In the genomic region with DNA sequence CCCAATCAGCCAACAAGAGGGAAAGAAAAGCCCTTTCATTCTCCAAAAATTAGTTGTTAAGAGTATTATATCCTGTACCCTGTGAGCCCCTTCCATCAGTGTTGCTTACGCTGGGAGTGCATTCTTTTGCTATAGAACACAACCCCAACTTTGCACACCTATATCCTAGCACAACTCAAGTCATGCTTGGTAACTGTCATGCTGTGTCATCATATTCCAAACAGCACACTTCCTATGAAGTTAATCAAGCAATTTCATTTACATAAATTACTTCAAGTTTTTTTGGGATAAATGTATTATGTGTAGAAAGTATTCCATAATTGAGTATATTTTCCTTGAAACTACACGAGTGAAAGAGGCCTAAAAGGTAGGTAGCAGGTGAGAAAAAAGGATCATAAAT, we compare ENCODE assay signal across 22 cellular contexts. TPM values are rescaled to one million over a fixed set of nuclear protein-coding genes. Genes with fewer than 3 reads are reported as not detected.
DNase-seq lines count a peak whose midpoint lies in the region; ATAC-seq and TF ChIP-seq lines count a peak whose summit lies in the region.
"Had no signal": no experiment of that assay in that cellular context is flagged by ENCODE, and none has a peak within 500 bp of the region (broad histone marks: within the 10 kb centered on the region; RNA-seq: fewer than 3 reads in every experiment).

No MANE protein-coding gene starts in this region.

- ATAC-seq in activated CD8-positive, alpha-beta memory T cell treated with anti-CD3 and anti-CD28 coated beads, Interleukin-2, amount 10 ng/mL, durations not matched to agents 7 days and 5 days = no peak
- no peak for ATAC-seq in memory B cell (ENCODE audit: low read depth)
- no peak for ATAC-seq in HG03520 (IDR thresholded peaks at IDR 0.05; ENCODE audit: unreplicated experiment)
- ATAC-seq: PC-3, upper lobe of right lung had no signal

- H3K27ac Mint-ChIP-seq in activated CD8-positive, alpha-beta memory T cell treated with anti-CD3 and anti-CD28 coated beads, Interleukin-2, amount 10 ng/mL, durations not matched to agents 7 days and 5 days = peak overlapping the region; percentile 47
- peak overlapping the region in 6 of 8 donors; percentile 1 to 59 (median 24) for H3K27ac Mint-ChIP-seq in CD8-positive, alpha-beta memory T cell
- H3K27ac Mint-ChIP-seq in activated T-helper 1 cell treated with anti-CD3 and anti-CD28 coated beads, Interleukin-12 subunit alpha, Interleukin-12 subunit beta, Interleukin-2, Interleukin-4 antibody, amounts not matched to agents 30 ng/mL and 10 ng/mL and 1 ng/mL, durations not matched to agents 14 hours and 24 hours and 36 hours = peak overlapping the region; percentile 2
- H3K27ac Mint-ChIP-seq in memory B cell = peak overlapping the region; percentile 39
- H3K27ac Mint-ChIP-seq: B cell had no signal

- in situ Hi-C loops in transverse colon (cut with MboI; ENCODE audit: low pct_ligation_motif_present in 1 of 4, low pct_unique_long_range_greater_than_20kb in 1 of 4, low sequenced_read_pairs in 3 of 4) = loop anchor here in 3 of 4 donors (10.0 to 25.0 kb wide), 3 partner anchors 153 to 247 kb away; no protein-coding TSS in a partner anchor

- WGBS in transverse colon (ENCODE audit: low coverage in 1 of 2), 2 donors = 82 to 83% methylated on average over 2 of the region's 2 CpGs

- H3K27me3 ChIP-seq in CD8-positive, alpha-beta memory T cell (ENCODE audit: insufficient read depth, low read length, poor library complexity, severe bottlenecking) = no peaks in the 10 kb centered on the region
- no peaks in the 10 kb centered on the region for H3K27me3 ChIP-seq in dorsolateral prefrontal cortex
- no peaks in the 10 kb centered on the region for H3K27me3 ChIP-seq in transverse colon
- H3K27me3 ChIP-seq: upper lobe of right lung had no signal

- H3K4me1 ChIP-seq in CD8-positive, alpha-beta memory T cell (ENCODE audit: insufficient read depth, low read length) = no peaks in the 10 kb centered on the region
- H3K4me1 ChIP-seq in transverse colon = no peaks in the 10 kb centered on the region
- H3K4me1 ChIP-seq: left ventricle myocardium inferior, upper lobe of right lung had no signal

- peaks cover 71% of the 10 kb centered on the region for H3K36me3 Mint-ChIP-seq in activated CD8-positive, alpha-beta memory T cell treated with anti-CD3 and anti-CD28 coated beads, Interleukin-2, amount 10 ng/mL, durations not matched to agents 7 days and 5 days
- H3K36me3 Mint-ChIP-seq in CD8-positive, alpha-beta memory T cell = peaks cover 10 to 89% (median 39%) of the 10 kb centered on the region in 3 donors
- H3K36me3 Mint-ChIP-seq in activated T-helper 1 cell treated with anti-CD3 and anti-CD28 coated beads, Interleukin-12 subunit alpha, Interleukin-12 subunit beta, Interleukin-2, Interleukin-4 antibody, amounts not matched to agents 30 ng/mL and 10 ng/mL and 1 ng/mL, durations not matched to agents 14 hours and 24 hours and 36 hours (ENCODE audit: low read depth) = peaks cover 59% of the 10 kb centered on the region
- H3K36me3 Mint-ChIP-seq in memory B cell = peaks cover 38% of the 10 kb centered on the region

- H3K4me1 Mint-ChIP-seq in activated CD8-positive, alpha-beta memory T cell treated with anti-CD3 and anti-CD28 coated beads, Interleukin-2, amount 10 ng/mL, durations not matched to agents 7 days and 5 days = peaks cover 22% of the 10 kb centered on the region
- H3K4me1 Mint-ChIP-seq in CD8-positive, alpha-beta memory T cell = peaks cover 31 to 69% (median 50%) of the 10 kb centered on the region in 3 donors
- peaks cover 16% of the 10 kb centered on the region for H3K4me1 Mint-ChIP-seq in activated T-helper 1 cell treated with anti-CD3 and anti-CD28 coated beads, Interleukin-12 subunit alpha, Interleukin-12 subunit beta, Interleukin-2, Interleukin-4 antibody, amounts not matched to agents 30 ng/mL and 10 ng/mL and 1 ng/mL, durations not matched to agents 14 hours and 24 hours and 36 hours (ENCODE audit: low read depth)
- H3K4me1 Mint-ChIP-seq in memory B cell = peaks cover 8% of the 10 kb centered on the region
- H3K4me1 Mint-ChIP-seq: B cell had no signal

- no peak overlapping the region for H3K4me3 ChIP-seq in CD8-positive, alpha-beta memory T cell (ENCODE audit: low read length)
- H3K4me3 ChIP-seq in dorsolateral prefrontal cortex (no peak overlapping the region), transverse colon (no peak overlapping the region)
- H3K4me3 ChIP-seq: left ventricle myocardium inferior, skin epidermis, upper lobe of right lung had no signal

- H3K9me3 Mint-ChIP-seq in activated CD8-positive, alpha-beta memory T cell treated with anti-CD3 and anti-CD28 coated beads, Interleukin-2, amount 10 ng/mL, durations not matched to agents 7 days and 5 days (ENCODE audit: low read depth) = no peaks in the 10 kb centered on the region
- no peaks in the 10 kb centered on the region for H3K9me3 Mint-ChIP-seq in CD8-positive, alpha-beta memory T cell
- no peaks in the 10 kb centered on the region for H3K9me3 Mint-ChIP-seq in activated T-helper 1 cell treated with anti-CD3 and anti-CD28 coated beads, Interleukin-12 subunit alpha, Interleukin-12 subunit beta, Interleukin-2, Interleukin-4 antibody, amounts not matched to agents 30 ng/mL and 10 ng/mL and 1 ng/mL, durations not matched to agents 14 hours and 24 hours and 36 hours
- H3K9me3 Mint-ChIP-seq in memory B cell = no peaks in the 10 kb centered on the region

- CTCF ChIA-PET in activated CD8-positive, alpha-beta memory T cell treated with anti-CD3 and anti-CD28 coated beads, Interleukin-2, amount 10 ng/mL, durations not matched to agents 7 days and 5 days (lab: Charles Lee) = no interaction called here
- CTCF ChIA-PET in CD8-positive, alpha-beta memory T cell (lab: Charles Lee) = no interaction called here

- no peaks in the 10 kb centered on the region for H3K9me3 ChIP-seq in CD8-positive, alpha-beta memory T cell (ENCODE audit: low read length)
- H3K9me3 ChIP-seq in transverse colon = no peaks in the 10 kb centered on the region
- H3K9me3 ChIP-seq: left ventricle myocardium inferior, SK-N-SH, upper lobe of right lung had no signal

- no peak for TF ChIP-seq POLR2A in transverse colon (IDR thresholded peaks at IDR 0.05)

- POLR2A ChIA-PET in CD8-positive, alpha-beta memory T cell (lab: Charles Lee) = no interaction called here

- no peak for TF ChIP-seq CTCF in dorsolateral prefrontal cortex (IDR thresholded peaks at IDR 0.05 in 54 of 56, conservative IDR thresholded peaks at IDR 0.05 in 2 of 56; ENCODE audit: low read depth in 1 of 56, partially characterized antibody in 56 of 56)
- no peak for TF ChIP-seq CTCF in transverse colon (IDR thresholded peaks at IDR 0.05)

- peaks cover 89% of the 10 kb centered on the region for H3K36me3 ChIP-seq in CD8-positive, alpha-beta memory T cell (ENCODE audit: insufficient read depth, low read length)
- peaks cover 0 to 96% (median 43%) of the 10 kb centered on the region in 4 donors for H3K36me3 ChIP-seq in transverse colon

- no peak overlapping the region for H3K27ac ChIP-seq in CD8-positive, alpha-beta memory T cell (ENCODE audit: low read depth, low read length)
- no peak overlapping the region for H3K27ac ChIP-seq in dorsolateral prefrontal cortex
- no peak overlapping the region for H3K27ac ChIP-seq in transverse colon
- H3K27ac ChIP-seq: left ventricle myocardium inferior, skin epidermis, upper lobe of right lung, WERI-Rb-1 had no signal

- no peak for DNase-seq in activated CD8-positive, alpha-beta memory T cell treated with anti-CD3 and anti-CD28 coated beads, Interleukin-2, amount 10 ng/mL, durations not matched to agents 7 days and 5 days
- no peak for DNase-seq in activated CD8-positive, alpha-beta memory T cell treated with anti-CD3 and anti-CD28 coated beads, Interleukin-2, amount 50 U/mL, for 4 hours
- DNase-seq in CD8-positive, alpha-beta memory T cell = no peak
- no peak for DNase-seq in activated T-helper 1 cell treated with anti-CD3 and anti-CD28 coated beads, Interleukin-12 subunit alpha, Interleukin-12 subunit beta, Interleukin-2, Interleukin-4 antibody, amounts not matched to agents 30 ng/mL and 10 ng/mL and 1 ng/mL, durations not matched to agents 14 hours and 24 hours and 36 hours (ENCODE audit: low spot score)
- no peak for DNase-seq in memory B cell (ENCODE audit: low spot score in 2 of 2)
- no peak for DNase-seq in dorsolateral prefrontal cortex
- DNase-seq in transverse colon = no peak
- DNase-seq: GDM1; H7; islet precursor cell; left ventricle myocardium inferior; NCI-H1092 treated with DMSO at 0.1 percent for 48 hours; NCI-H187 treated with DMSO at 0.1 percent for 48 hours; NCI-H524 treated with DMSO at 0.1 percent for 48 hours; PC-3; SK-N-SH; stimulated activated CD8-positive, alpha-beta memory T cell treated with anti-CD3 and anti-CD28 coated beads, Interleukin-4, amount 100 ng/mL, for 48 hours; upper lobe of right lung; WERI-Rb-1 had no signal

- intact Hi-C loops in activated T-helper 1 cell treated with anti-CD3 and anti-CD28 coated beads, Interleukin-12 subunit alpha, Interleukin-12 subunit beta, Interleukin-2, Interleukin-4 antibody, amounts not matched to agents 30 ng/mL and 10 ng/mL and 1 ng/mL, durations not matched to agents 14 hours and 24 hours and 36 hours (cut with micrococcal nuclease) = loop anchor here (10.0 kb wide), 1 partner anchor 234 kb away; no protein-coding TSS in a partner anchor
- intact Hi-C loops in dorsolateral prefrontal cortex (cut with DNase I) (no loop called here), transverse colon (cut with DNase I; ENCODE audit: low total_unique reads) (no loop called here)

- no peak overlapping the region for H3K4me3 Mint-ChIP-seq in activated CD8-positive, alpha-beta memory T cell treated with anti-CD3 and anti-CD28 coated beads, Interleukin-2, amount 10 ng/mL, durations not matched to agents 7 days and 5 days
- no peak overlapping the region for H3K4me3 Mint-ChIP-seq in CD8-positive, alpha-beta memory T cell
- no peak overlapping the region for H3K4me3 Mint-ChIP-seq in activated T-helper 1 cell treated with anti-CD3 and anti-CD28 coated beads, Interleukin-12 subunit alpha, Interleukin-12 subunit beta, Interleukin-2, Interleukin-4 antibody, amounts not matched to agents 30 ng/mL and 10 ng/mL and 1 ng/mL, durations not matched to agents 14 hours and 24 hours and 36 hours
- no peak overlapping the region for H3K4me3 Mint-ChIP-seq in memory B cell
- H3K4me3 Mint-ChIP-seq: B cell had no signal

- TF ChIP-seq EP300 in transverse colon (IDR thresholded peaks at IDR 0.05; ENCODE audit: low read depth) = no peak

- H3K27me3 Mint-ChIP-seq in activated CD8-positive, alpha-beta memory T cell treated with anti-CD3 and anti-CD28 coated beads, Interleukin-2, amount 10 ng/mL, durations not matched to agents 7 days and 5 days = no peaks in the 10 kb centered on the region
- H3K27me3 Mint-ChIP-seq in CD8-positive, alpha-beta memory T cell = no peaks in the 10 kb centered on the region
- no peaks in the 10 kb centered on the region for H3K27me3 Mint-ChIP-seq in activated T-helper 1 cell treated with anti-CD3 and anti-CD28 coated beads, Interleukin-12 subunit alpha, Interleukin-12 subunit beta, Interleukin-2, Interleukin-4 antibody, amounts not matched to agents 30 ng/mL and 10 ng/mL and 1 ng/mL, durations not matched to agents 14 hours and 24 hours and 36 hours (ENCODE audit: insufficient read depth)
- no peaks in the 10 kb centered on the region for H3K27me3 Mint-ChIP-seq in memory B cell
- H3K27me3 Mint-ChIP-seq: B cell had no signal

RNA-seq across cellular contexts. Expression of a gene that starts 20.0 kb away (rescaled TPM):
- total RNA-seq in activated CD8-positive, alpha-beta memory T cell treated with anti-CD3 and anti-CD28 coated beads, Interleukin-2, amount 10 ng/mL, durations not matched to agents 7 days and 5 days = 100 to 1,000 TPM; 220 to 222 TPM
- total RNA-seq in CD8-positive, alpha-beta memory T cell = 100 to 1,000 TPM; 215 to 217 TPM
- polyA plus RNA-seq in CD8-positive, alpha-beta memory T cell = 54.6 TPM
- 268 and 278 TPM in 2 replicates for total RNA-seq in activated T-helper 1 cell treated with anti-CD3 and anti-CD28 coated beads, Interleukin-12 subunit alpha, Interleukin-12 subunit beta, Interleukin-2, Interleukin-4 antibody, amounts not matched to agents 30 ng/mL and 10 ng/mL and 1 ng/mL, durations not matched to agents 14 hours and 24 hours and 36 hours
- total RNA-seq in dorsolateral prefrontal cortex (100 to 1,000 TPM in 119 of 120 experiments, 10 to 100 TPM in 1; 83.6 to 178 (median 133) TPM), transverse colon (100 to 1,000 TPM in 2 of 4 donors, 10 to 100 TPM in 2; 81.8 to 176 (median 101) TPM)

RNA-seq across cellular contexts. Expression of a gene that starts 45.9 kb away (rescaled TPM):
- 10 to 100 TPM; 11.5 to 23.0 TPM for total RNA-seq in activated CD8-positive, alpha-beta memory T cell treated with anti-CD3 and anti-CD28 coated beads, Interleukin-2, amount 10 ng/mL, durations not matched to agents 7 days and 5 days
- total RNA-seq in CD8-positive, alpha-beta memory T cell = 10 to 100 TPM in 1 of 2 experiments, 1 to 10 TPM in 1; 8.1 to 10.6 TPM
- polyA plus RNA-seq in CD8-positive, alpha-beta memory T cell = 5.3 TPM
- 10.2 and 10.3 TPM in 2 replicates for total RNA-seq in activated T-helper 1 cell treated with anti-CD3 and anti-CD28 coated beads, Interleukin-12 subunit alpha, Interleukin-12 subunit beta, Interleukin-2, Interleukin-4 antibody, amounts not matched to agents 30 ng/mL and 10 ng/mL and 1 ng/mL, durations not matched to agents 14 hours and 24 hours and 36 hours
- total RNA-seq in dorsolateral prefrontal cortex = 100 to 1,000 TPM in 14 of 120 experiments, 10 to 100 TPM in 106; 41.3 to 218 (median 75.1) TPM
- 10 to 100 TPM in 2 of 4 donors, 1 to 10 TPM in 2; 4.0 to 30.2 (median 16.9) TPM for total RNA-seq in transverse colon
